8 cellular contexts compared by ENCODE assay signal in the genomic region with DNA sequence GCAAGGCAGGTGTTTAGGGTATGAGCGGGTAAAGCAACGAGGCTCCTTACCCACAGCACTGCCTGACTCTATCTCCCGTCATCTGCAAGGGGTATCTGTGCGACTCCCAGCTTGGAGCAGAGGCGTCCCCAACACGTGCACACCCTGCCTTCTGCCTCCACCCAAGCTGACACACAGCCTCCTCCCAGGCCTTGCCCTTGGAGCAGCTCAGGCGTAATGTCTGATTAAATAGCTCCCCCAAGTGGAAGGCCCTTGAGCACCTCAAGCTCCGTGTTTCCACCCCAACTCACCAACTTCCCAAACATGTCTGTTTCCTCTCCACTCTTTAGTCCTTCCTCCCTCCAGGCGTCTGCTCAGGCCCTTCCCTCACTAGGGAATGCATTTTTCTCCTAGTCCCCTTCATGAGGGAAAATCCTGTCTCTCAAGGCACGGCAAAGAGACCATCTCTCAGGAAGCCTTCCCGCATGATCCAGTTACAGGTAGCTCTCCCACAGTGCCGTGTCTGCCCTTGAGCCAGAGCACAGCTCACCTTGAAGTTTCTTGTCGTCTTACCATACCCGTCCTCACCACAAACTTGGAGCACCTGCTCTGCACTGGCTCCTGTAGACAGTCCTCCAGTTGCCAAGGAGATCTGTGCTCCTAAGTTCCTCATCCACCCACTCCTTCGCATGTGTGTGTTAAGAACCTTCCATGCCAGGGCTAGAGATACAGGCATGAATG. TPM values are rescaled to one million over a fixed set of nuclear protein-coding genes. Genes with fewer than 3 reads are reported as not detected.
DNase-seq lines count a peak whose midpoint lies in the region; ATAC-seq and TF ChIP-seq lines count a peak whose summit lies in the region.

No MANE protein-coding gene starts in this region.

- CTCF ChIA-PET in HEK293 (lab: Yijun Ruan, JAX), result interaction anchor here (0.6 to 6.7 kb wide), 32 partner anchors 8 to 969 kb away, joined by 3 to 124 read pairs (median 5); a partner anchor contains a TSS
- CTCF ChIA-PET in Panc1 (lab: Charles Lee), result interaction anchor here (0.5 to 1.3 kb wide), 15 partner anchors 8 to 571 kb away, joined by 3 to 20 read pairs (median 3); no protein-coding TSS in a partner anchor

- intact Hi-C loops in Panc1 (cut with micrococcal nuclease; ENCODE audit: unreplicated experiment), result loop anchor here (2.0 kb wide), 1 partner anchor 145 kb away; a partner anchor contains a TSS

- peak; percentile 53 for DNase-seq in Caki2 (ENCODE audit: low read depth)
- DNase-seq in Panc1 (ENCODE audit: low read depth, low spot score), result no peak
- peak; percentile 67 for DNase-seq in ecto neural progenitor cell (ENCODE audit: low spot score)
- DNase-seq in medulla oblongata (ENCODE audit: extremely low spot score), result peak; percentile 89
- DNase-seq in germinal center (ENCODE audit: low spot score), result no peak

- peak; percentile 95 for ATAC-seq in Panc1
- ATAC-seq in GM21447 (IDR thresholded peaks at IDR 0.05; ENCODE audit: unreplicated experiment), result no peak
- no peak for ATAC-seq in HG02588 (IDR thresholded peaks at IDR 0.05; ENCODE audit: unreplicated experiment)

- H3K4me3 ChIP-seq in HEK293 (ENCODE audit: low read depth, low read length), result no peak overlapping the region
- H3K4me3 ChIP-seq in Panc1 (ENCODE audit: low read depth in 2 of 2, low read length in 2 of 2), result no peak overlapping the region

- peak; percentile 82 for TF ChIP-seq CTCF in HEK293 (tag by site-specific recombination; IDR thresholded peaks at IDR 0.05)
- TF ChIP-seq CTCF in Panc1 (IDR thresholded peaks at IDR 0.05), result peak; percentile 48

- POLR2A ChIA-PET in HEK293 (lab: Yijun Ruan, JAX), result no interaction called here
- POLR2A ChIA-PET in Panc1 (lab: Charles Lee), result no interaction called here

- peaks cover 0 to 30% of the 10 kb centered on the region in 2 experiments; a peak in 1 of 3 replicates for H3K36me3 ChIP-seq in HEK293 (ENCODE audit: control insufficient read depth in 2 of 2, insufficient read depth in 1 of 2, low read length in 2 of 2)
- no peaks in the 10 kb centered on the region for H3K36me3 ChIP-seq in Panc1 (ENCODE audit: control insufficient read depth, insufficient read depth, low read length)

- BruUV-seq in Panc1 (replicated peaks; lab: Mats Ljungman, UMichigan), result no TSS peak

- no peaks in the 10 kb centered on the region for H3K27me3 ChIP-seq in Panc1 (ENCODE audit: control insufficient read depth, insufficient read depth, low read length)

- no peak overlapping the region for H3K27ac ChIP-seq in HEK293 (ENCODE audit: extremely low read depth, low read depth, low read length)
- no peak overlapping the region for H3K27ac ChIP-seq in Panc1 (ENCODE audit: low read length)

- H3K4me1 ChIP-seq in HEK293 (ENCODE audit: control insufficient read depth, insufficient read depth, low read length) (no peaks in the 10 kb centered on the region), Panc1 (ENCODE audit: control insufficient read depth, insufficient read depth, low read length) (no peaks in the 10 kb centered on the region)

- in situ Hi-C loops in Caki2 (cut with HindIII; ENCODE audit: low pct_unique_long_range_greater_than_20kb, low sequenced_read_pairs) (no loop called here), Panc1 (cut with HindIII; ENCODE audit: low pct_unique_long_range_greater_than_20kb, low sequenced_read_pairs) (no loop called here)

- H3K9me3 ChIP-seq in HEK293 (ENCODE audit: control insufficient read depth, insufficient read depth, low read depth, low read length), result no peaks in the 10 kb centered on the region
- H3K9me3 ChIP-seq in Panc1 (ENCODE audit: control insufficient read depth, insufficient read depth, low read depth, low read length), result no peaks in the 10 kb centered on the region

TF ChIP-seq in HEK293, 187 proteins besides CTCF, POLR2A, EP300 and RAD21:
- TF ChIP-seq ZNF654 (tag by site-specific recombination; IDR thresholded peaks at IDR 0.05; ENCODE audit: low read depth), result peak; percentile 73
- TF ChIP-seq GLIS1 (tag by site-specific recombination; IDR thresholded peaks at IDR 0.05), result peak; percentile 19; the same call in 1 of the 2 replicates
- TF ChIP-seq ZNF248 (tag by site-specific recombination; IDR thresholded peaks at IDR 0.05), result no peak
- TF ChIP-seq ZNF274 (IDR thresholded peaks at IDR 0.05; ENCODE audit: low read length), result no peak
- TF ChIP-seq ZNF274 (tag by site-specific recombination; IDR thresholded peaks at IDR 0.05; ENCODE audit: borderline replicate concordance), result no peak
- peak; percentile 33; the same call in 1 of the 2 replicates for TF ChIP-seq KLF1 (tag by site-specific recombination; IDR thresholded peaks at IDR 0.05)

RNA-seq across cellular contexts. Expression of a gene that starts 15.8 kb away (rescaled TPM):
- not detected in 2 replicates for total RNA-seq in Caki2 (2014; rRNA removed; shearing (Covaris generic); ENCODE audit: low replicate concordance)
- total RNA-seq in Panc1 (2021; ENCODE audit: unreplicated experiment), result 46.3 TPM
- 62.9 TPM for polyA plus RNA-seq in Panc1 (2012; ENCODE audit: insufficient read length)

RNA-seq across cellular contexts. Expression of a gene that starts 48.8 kb away (rescaled TPM):
- not detected in 2 replicates for total RNA-seq in Caki2 (2014; rRNA removed; shearing (Covaris generic); ENCODE audit: low replicate concordance)
- not detected for total RNA-seq in Panc1 (2021; ENCODE audit: unreplicated experiment)
- not detected for polyA plus RNA-seq in Panc1 (2012; ENCODE audit: insufficient read length)

Comparison
In these comparisons a context has a peak if more than half of its experiments do, and no peak if none do; other contexts are left out.
1. DNase-seq: peak in Caki2 (single experiment), ecto neural progenitor cell (single experiment) and medulla oblongata (single experiment); none in Panc1 (single experiment) and germinal center (single experiment).
2. RNA of a gene that starts 15.8 kb away (total RNA-seq): 46.3 TPM in Panc1 (single experiment); not detected in Caki2; every median in the first group is over 10 times any median in the second.